ENCODE assay signal across 10 cellular contexts in the genomic region with DNA sequence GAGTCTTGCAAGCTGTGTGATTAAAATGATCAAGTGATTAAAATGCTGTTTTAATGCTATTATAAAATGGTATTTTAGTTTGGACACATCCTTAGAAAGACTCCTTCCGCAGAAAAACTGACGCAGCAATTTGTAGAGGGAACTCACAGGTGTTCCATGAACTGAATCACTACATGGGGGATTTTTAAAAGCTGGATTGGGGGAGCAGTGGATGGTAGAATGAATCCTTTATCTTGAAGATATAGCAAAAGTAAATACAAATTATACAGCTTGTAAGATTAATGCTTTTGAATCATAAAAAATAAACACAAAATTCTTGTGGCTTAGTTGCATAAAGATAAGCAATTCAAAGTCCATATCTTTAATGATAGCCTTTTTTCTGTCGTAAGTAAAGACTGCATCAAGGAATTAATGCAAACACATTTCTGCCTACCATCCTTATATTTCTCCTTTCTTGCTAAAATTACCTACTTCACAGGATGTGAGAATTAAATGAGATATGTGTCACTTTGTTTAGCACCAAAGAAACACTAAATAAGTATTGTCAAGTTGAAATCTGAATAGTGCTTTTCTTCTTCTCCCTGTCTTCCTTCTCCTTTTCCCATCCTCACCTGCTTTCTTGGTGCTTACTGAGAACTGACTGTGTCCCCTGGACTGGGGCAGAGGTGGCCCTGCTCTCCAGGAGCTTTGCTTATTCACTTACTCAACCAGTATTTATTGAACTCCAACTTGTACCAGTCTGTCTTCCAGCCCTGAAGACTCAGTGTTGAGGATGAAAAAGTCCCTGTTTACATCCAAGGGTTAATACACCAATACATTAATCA.
DNase-seq lines count a peak whose midpoint lies in the region; ATAC-seq and TF ChIP-seq lines count a peak whose summit lies in the region.
"Had no signal": no experiment of that assay in that cellular context is flagged by ENCODE, and none has a peak within 500 bp of the region (broad histone marks: within the 10 kb centered on the region; RNA-seq: fewer than 3 reads in every experiment).

No MANE protein-coding gene starts in this region.

- no peak for TF ChIP-seq RAD21 in HCT116 (IDR thresholded peaks at IDR 0.05; ENCODE audit: low read depth)

- H4K20me1 ChIP-seq in HCT116 (ENCODE audit: insufficient read depth) = no peaks in the 10 kb centered on the region

- no peaks in the 10 kb centered on the region for H3K9me3 ChIP-seq in HCT116 (ENCODE audit: control insufficient read depth in 1 of 2, insufficient read depth in 1 of 2, low read depth in 1 of 2, low read length in 2 of 2)

- no peaks in the 10 kb centered on the region for H3K79me2 ChIP-seq in ACC112 (ENCODE audit: control insufficient read depth, insufficient read depth, low read length, unreplicated experiment)
- H3K79me2 ChIP-seq in HCT116 (ENCODE audit: insufficient read depth, low read length) = no peaks in the 10 kb centered on the region

- no peak for DNase-seq in HCT116 (ENCODE audit: low read depth, low spot score)
- peak; percentile 45 for DNase-seq in SKM-1 (lab: John Stamatoyannopoulos, UW; ENCODE audit: unreplicated experiment)
- DNase-seq in left colon = no peak
- DNase-seq in HuH-7 (ENCODE audit: low spot score) = no peak
- DNase-seq in GM20000 (ENCODE audit: low spot score) = no peak
- DNase-seq in caudate nucleus (lab: John Stamatoyannopoulos, UW) = no peak
- no peak for DNase-seq in activated gamma-delta T cell treated with Interleukin-2 at 50 U/mL for 16 hours
- DNase-seq: activated naive CD4-positive, alpha-beta T cell; NCI-H1105 treated with DMSO at 0.1 percent for 48 hours had no signal

- TF ChIP-seq CTCF in HCT116 (IDR thresholded peaks at IDR 0.05 in 2 of 3, conservative IDR thresholded peaks at IDR 0.05 in 1 of 3; ENCODE audit: borderline replicate concordance in 1 of 3, insufficient read depth in 1 of 3, low read depth in 2 of 3, low read length in 2 of 3) (no peak), GM20000 (IDR thresholded peaks at IDR 0.05; ENCODE audit: extremely low read depth, missing control alignments) (no peak)

- RAD21 ChIA-PET in HCT116 (lab: Charles Lee; ENCODE audit: low non-redundant PET in 1 of 2, low total read pairs in 2 of 2, uncharacterized antibody in 2 of 2, unreplicated experiment in 2 of 2) = no interaction called here

- H3K4me2 ChIP-seq in HCT116 (ENCODE audit: low read length) = no peak overlapping the region

- POLR2A ChIA-PET in HCT116 (lab: Charles Lee) = interaction anchor here (0.7 kb wide), 1 partner anchor 22 kb away, joined by 3 read pairs; no protein-coding TSS in a partner anchor

- no peaks in the 10 kb centered on the region for H3K9me2 ChIP-seq in HCT116 (ENCODE audit: insufficient read depth)

- TF ChIP-seq POLR2A in HCT116 (IDR thresholded peaks at IDR 0.05; ENCODE audit: borderline replicate concordance, extremely low read depth, insufficient read depth, insufficient read length) = no peak

- H3K27ac ChIP-seq in ACC112 (ENCODE audit: low read depth, low read length) (peak overlapping the region; percentile 39; the same call in 1 of the 2 replicates), HCT116 (ENCODE audit: low read depth, low read length) (no peak overlapping the region), caudate nucleus (ENCODE audit: low read depth, low read length) (no peak overlapping the region)

- H3K36me3 ChIP-seq in ACC112 (ENCODE audit: insufficient read depth, low read length) = no peaks in the 10 kb centered on the region
- no peaks in the 10 kb centered on the region for H3K36me3 ChIP-seq in HCT116 (ENCODE audit: control insufficient read depth in 1 of 2, insufficient read depth in 2 of 2, low read length in 2 of 2)

- intact Hi-C loops in HCT116 (cut with micrococcal nuclease) = no loop called here
- intact Hi-C loops in left colon (cut with DNase I, micrococcal nuclease) = no loop called here

- CTCF ChIA-PET in HCT116 (lab: Charles Lee) = no interaction called here

- H3K27me3 ChIP-seq in ACC112 (ENCODE audit: insufficient read depth, low read length) = no peaks in the 10 kb centered on the region
- H3K27me3 ChIP-seq in HCT116 (ENCODE audit: insufficient read depth, low read length) = no peaks in the 10 kb centered on the region

- no peak overlapping the region for H3K9ac ChIP-seq in HCT116 (ENCODE audit: low read length)

- ATAC-seq in HCT116 (no peak), left colon (peak; percentile 40)

- no TSS peak for BruUV-seq in HCT116 (replicated peaks; lab: Mats Ljungman, UMichigan)

- no peak overlapping the region for H2AFZ ChIP-seq in ACC112 (ENCODE audit: low read length, unreplicated experiment)
- H2AFZ ChIP-seq in HCT116 (ENCODE audit: low read depth, low read length, poor library complexity, severe bottlenecking) = peak overlapping the region; percentile 49

- no peak overlapping the region for H3K4me3 ChIP-seq in ACC112 (ENCODE audit: low read depth, low read length)
- H3K4me3 ChIP-seq in HCT116 (replicated peaks in 1 of 2; ENCODE audit: low read depth in 1 of 2, low read length in 2 of 2) = no peak overlapping the region

- H3K4me1 ChIP-seq in ACC112 (ENCODE audit: control insufficient read depth, insufficient read depth, low read length, unreplicated experiment) = peaks cover 4% of the 10 kb centered on the region
- peaks cover 24 to 74% of the 10 kb centered on the region in 2 experiments for H3K4me1 ChIP-seq in HCT116 (ENCODE audit: control insufficient read depth in 1 of 2, insufficient read depth in 2 of 2, low read length in 2 of 2)

TF ChIP-seq in HCT116, 20 proteins besides CTCF, POLR2A, EP300 and RAD21:
- TF ChIP-seq JUND (IDR thresholded peaks at IDR 0.05) = no peak
- TF ChIP-seq CBX3 (IDR thresholded peaks at IDR 0.05; ENCODE audit: low read depth) = no peak
- no peak for TF ChIP-seq SRF (IDR thresholded peaks at IDR 0.05; ENCODE audit: low read depth)
- TF ChIP-seq, protein P1, sequence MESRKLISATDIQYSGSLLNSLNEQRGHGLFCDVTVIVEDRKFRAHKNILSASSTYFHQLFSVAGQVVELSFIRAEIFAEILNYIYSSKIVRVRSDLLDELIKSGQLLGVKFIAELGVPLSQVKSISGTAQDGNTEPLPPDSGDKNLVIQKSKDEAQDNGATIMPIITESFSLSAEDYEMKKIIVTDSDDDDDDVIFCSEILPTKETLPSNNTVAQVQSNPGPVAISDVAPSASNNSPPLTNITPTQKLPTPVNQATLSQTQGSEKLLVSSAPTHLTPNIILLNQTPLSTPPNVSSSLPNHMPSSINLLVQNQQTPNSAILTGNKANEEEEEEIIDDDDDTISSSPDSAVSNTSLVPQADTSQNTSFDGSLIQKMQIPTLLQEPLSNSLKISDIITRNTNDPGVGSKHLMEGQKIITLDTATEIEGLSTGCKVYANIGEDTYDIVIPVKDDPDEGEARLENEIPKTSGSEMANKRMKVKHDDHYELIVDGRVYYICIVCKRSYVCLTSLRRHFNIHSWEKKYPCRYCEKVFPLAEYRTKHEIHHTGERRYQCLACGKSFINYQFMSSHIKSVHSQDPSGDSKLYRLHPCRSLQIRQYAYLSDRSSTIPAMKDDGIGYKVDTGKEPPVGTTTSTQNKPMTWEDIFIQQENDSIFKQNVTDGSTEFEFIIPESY (IDR thresholded peaks at IDR 0.05; ENCODE audit: extremely low read depth, insufficient replicate concordance, low read length) = no peak
- no peak for TF ChIP-seq POLR2AphosphoS5 (IDR thresholded peaks at IDR 0.05; ENCODE audit: low read depth, low read length)
- TF ChIP-seq, protein P2, sequence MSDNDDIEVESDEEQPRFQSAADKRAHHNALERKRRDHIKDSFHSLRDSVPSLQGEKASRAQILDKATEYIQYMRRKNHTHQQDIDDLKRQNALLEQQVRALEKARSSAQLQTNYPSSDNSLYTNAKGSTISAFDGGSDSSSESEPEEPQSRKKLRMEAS (IDR thresholded peaks at IDR 0.05) = no peak
- no peak for TF ChIP-seq CEBPB (IDR thresholded peaks at IDR 0.05; ENCODE audit: low read depth)
- no peak for TF ChIP-seq ZNF274 (IDR thresholded peaks at IDR 0.05; ENCODE audit: low read depth, low read length)
- no peak for TF ChIP-seq EGR1 (IDR thresholded peaks at IDR 0.05; ENCODE audit: low read depth)
- TF ChIP-seq, protein P3, sequence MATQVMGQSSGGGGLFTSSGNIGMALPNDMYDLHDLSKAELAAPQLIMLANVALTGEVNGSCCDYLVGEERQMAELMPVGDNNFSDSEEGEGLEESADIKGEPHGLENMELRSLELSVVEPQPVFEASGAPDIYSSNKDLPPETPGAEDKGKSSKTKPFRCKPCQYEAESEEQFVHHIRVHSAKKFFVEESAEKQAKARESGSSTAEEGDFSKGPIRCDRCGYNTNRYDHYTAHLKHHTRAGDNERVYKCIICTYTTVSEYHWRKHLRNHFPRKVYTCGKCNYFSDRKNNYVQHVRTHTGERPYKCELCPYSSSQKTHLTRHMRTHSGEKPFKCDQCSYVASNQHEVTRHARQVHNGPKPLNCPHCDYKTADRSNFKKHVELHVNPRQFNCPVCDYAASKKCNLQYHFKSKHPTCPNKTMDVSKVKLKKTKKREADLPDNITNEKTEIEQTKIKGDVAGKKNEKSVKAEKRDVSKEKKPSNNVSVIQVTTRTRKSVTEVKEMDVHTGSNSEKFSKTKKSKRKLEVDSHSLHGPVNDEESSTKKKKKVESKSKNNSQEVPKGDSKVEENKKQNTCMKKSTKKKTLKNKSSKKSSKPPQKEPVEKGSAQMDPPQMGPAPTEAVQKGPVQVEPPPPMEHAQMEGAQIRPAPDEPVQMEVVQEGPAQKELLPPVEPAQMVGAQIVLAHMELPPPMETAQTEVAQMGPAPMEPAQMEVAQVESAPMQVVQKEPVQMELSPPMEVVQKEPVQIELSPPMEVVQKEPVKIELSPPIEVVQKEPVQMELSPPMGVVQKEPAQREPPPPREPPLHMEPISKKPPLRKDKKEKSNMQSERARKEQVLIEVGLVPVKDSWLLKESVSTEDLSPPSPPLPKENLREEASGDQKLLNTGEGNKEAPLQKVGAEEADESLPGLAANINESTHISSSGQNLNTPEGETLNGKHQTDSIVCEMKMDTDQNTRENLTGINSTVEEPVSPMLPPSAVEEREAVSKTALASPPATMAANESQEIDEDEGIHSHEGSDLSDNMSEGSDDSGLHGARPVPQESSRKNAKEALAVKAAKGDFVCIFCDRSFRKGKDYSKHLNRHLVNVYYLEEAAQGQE (IDR thresholded peaks at IDR 0.05; ENCODE audit: low read depth) = no peak
- no peak for TF ChIP-seq ELF1 (IDR thresholded peaks at IDR 0.05; ENCODE audit: borderline replicate concordance, low read depth)
